In genomic region chr1:109282952-109283747, GRCh38 we compare ENCODE assay signal across 1 cellular context.
TF ChIP-seq lines count a peak whose summit lies in the region.

PSRC1 (minus strand) TSS chr1:109283145.

TF ChIP-seq in GM12878, 131 proteins besides CTCF, POLR2A, EP300 and RAD21 (continued from another document):
- peak; percentile 73 for TF ChIP-seq NBN (IDR thresholded peaks at IDR 0.05)
- 0 out of 2 replicates have a peak, but pooled peaks have one; percentile 35 for TF ChIP-seq MLLT1 (IDR thresholded peaks at IDR 0.05)
- no peak for TF ChIP-seq YBX1 (IDR thresholded peaks at IDR 0.05)
- TF ChIP-seq RUNX3 (IDR thresholded peaks at IDR 0.05; ENCODE audit: low read length), result no peak
- no peak for TF ChIP-seq ESRRA (IDR thresholded peaks at IDR 0.05; ENCODE audit: low read length)
- no peak; the same call in 1 of the 2 replicates for TF ChIP-seq SMC3 (IDR thresholded peaks at IDR 0.05; ENCODE audit: borderline replicate concordance, low read length)
- TF ChIP-seq, protein P1, sequence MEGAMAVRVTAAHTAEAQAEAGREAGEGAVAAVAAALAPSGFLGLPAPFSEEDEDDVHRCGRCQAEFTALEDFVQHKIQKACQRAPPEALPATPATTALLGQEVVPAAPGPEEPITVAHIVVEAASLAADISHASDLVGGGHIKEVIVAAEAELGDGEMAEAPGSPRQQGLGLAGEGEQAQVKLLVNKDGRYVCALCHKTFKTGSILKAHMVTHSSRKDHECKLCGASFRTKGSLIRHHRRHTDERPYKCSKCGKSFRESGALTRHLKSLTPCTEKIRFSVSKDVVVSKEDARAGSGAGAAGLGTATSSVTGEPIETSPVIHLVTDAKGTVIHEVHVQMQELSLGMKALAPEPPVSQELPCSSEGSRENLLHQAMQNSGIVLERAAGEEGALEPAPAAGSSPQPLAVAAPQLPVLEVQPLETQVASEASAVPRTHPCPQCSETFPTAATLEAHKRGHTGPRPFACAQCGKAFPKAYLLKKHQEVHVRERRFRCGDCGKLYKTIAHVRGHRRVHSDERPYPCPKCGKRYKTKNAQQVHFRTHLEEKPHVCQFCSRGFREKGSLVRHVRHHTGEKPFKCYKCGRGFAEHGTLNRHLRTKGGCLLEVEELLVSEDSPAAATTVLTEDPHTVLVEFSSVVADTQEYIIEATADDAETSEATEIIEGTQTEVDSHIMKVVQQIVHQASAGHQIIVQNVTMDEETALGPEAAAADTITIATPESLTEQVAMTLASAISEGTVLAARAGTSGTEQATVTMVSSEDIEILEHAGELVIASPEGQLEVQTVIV (IDR thresholded peaks at IDR 0.05; ENCODE audit: borderline replicate concordance, partially characterized antibody), result peak; percentile 68
- TF ChIP-seq BHLHE40 (IDR thresholded peaks at IDR 0.05; ENCODE audit: borderline replicate concordance in 1 of 2, low read depth in 2 of 2, low read length in 1 of 2), result peak in 1 of 2 experiments; percentile 60; a peak in 1 of 4 replicates
- TF ChIP-seq LARP7 (IDR thresholded peaks at IDR 0.05), result peak; percentile 55; the same call in 1 of the 2 replicates
- TF ChIP-seq, protein P2, sequence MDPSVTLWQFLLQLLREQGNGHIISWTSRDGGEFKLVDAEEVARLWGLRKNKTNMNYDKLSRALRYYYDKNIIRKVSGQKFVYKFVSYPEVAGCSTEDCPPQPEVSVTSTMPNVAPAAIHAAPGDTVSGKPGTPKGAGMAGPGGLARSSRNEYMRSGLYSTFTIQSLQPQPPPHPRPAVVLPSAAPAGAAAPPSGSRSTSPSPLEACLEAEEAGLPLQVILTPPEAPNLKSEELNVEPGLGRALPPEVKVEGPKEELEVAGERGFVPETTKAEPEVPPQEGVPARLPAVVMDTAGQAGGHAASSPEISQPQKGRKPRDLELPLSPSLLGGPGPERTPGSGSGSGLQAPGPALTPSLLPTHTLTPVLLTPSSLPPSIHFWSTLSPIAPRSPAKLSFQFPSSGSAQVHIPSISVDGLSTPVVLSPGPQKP (IDR thresholded peaks at IDR 0.05; ENCODE audit: low read depth, low read length), result peak; percentile 91
- no peak for TF ChIP-seq TARDBP (IDR thresholded peaks at IDR 0.05; ENCODE audit: borderline replicate concordance)
- TF ChIP-seq NR2F1 (conservative IDR thresholded peaks at IDR 0.05), result peak; percentile 55
- TF ChIP-seq IKZF1 (conservative IDR thresholded peaks at IDR 0.05), result peak; percentile 86
- 0 out of 2 replicates have a peak, but pooled peaks have one; percentile 57 for TF ChIP-seq CREB1 (IDR thresholded peaks at IDR 0.05; ENCODE audit: low read depth)
- TF ChIP-seq IRF4 (IDR thresholded peaks at IDR 0.05; ENCODE audit: low read depth, low read length), result peak; percentile 20; the same call in 1 of the 2 replicates
- TF ChIP-seq POU2F2 (IDR thresholded peaks at IDR 0.05; ENCODE audit: borderline replicate concordance, low read depth, low read length), result peak; percentile 79; the same call in 1 of the 3 replicates
- peak; percentile 62 for TF ChIP-seq POLR2AphosphoS5 (IDR thresholded peaks at IDR 0.05; ENCODE audit: low read length)
- peak; percentile 79; the same call in 1 of the 2 replicates for TF ChIP-seq HDGF (IDR thresholded peaks at IDR 0.05)
- peak; percentile 62; the same call in 1 of the 2 replicates for TF ChIP-seq ZBTB40 (IDR thresholded peaks at IDR 0.05; ENCODE audit: borderline replicate concordance)
- TF ChIP-seq, protein P3, sequence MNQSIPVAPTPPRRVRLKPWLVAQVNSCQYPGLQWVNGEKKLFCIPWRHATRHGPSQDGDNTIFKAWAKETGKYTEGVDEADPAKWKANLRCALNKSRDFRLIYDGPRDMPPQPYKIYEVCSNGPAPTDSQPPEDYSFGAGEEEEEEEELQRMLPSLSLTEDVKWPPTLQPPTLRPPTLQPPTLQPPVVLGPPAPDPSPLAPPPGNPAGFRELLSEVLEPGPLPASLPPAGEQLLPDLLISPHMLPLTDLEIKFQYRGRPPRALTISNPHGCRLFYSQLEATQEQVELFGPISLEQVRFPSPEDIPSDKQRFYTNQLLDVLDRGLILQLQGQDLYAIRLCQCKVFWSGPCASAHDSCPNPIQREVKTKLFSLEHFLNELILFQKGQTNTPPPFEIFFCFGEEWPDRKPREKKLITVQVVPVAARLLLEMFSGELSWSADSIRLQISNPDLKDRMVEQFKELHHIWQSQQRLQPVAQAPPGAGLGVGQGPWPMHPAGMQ (IDR thresholded peaks at IDR 0.05; ENCODE audit: borderline replicate concordance), result no peak
- 0 out of 2 replicates have a peak, but pooled peaks have one; percentile 24 for TF ChIP-seq ATF7 (IDR thresholded peaks at IDR 0.05; ENCODE audit: low read depth)
- TF ChIP-seq, protein P4, sequence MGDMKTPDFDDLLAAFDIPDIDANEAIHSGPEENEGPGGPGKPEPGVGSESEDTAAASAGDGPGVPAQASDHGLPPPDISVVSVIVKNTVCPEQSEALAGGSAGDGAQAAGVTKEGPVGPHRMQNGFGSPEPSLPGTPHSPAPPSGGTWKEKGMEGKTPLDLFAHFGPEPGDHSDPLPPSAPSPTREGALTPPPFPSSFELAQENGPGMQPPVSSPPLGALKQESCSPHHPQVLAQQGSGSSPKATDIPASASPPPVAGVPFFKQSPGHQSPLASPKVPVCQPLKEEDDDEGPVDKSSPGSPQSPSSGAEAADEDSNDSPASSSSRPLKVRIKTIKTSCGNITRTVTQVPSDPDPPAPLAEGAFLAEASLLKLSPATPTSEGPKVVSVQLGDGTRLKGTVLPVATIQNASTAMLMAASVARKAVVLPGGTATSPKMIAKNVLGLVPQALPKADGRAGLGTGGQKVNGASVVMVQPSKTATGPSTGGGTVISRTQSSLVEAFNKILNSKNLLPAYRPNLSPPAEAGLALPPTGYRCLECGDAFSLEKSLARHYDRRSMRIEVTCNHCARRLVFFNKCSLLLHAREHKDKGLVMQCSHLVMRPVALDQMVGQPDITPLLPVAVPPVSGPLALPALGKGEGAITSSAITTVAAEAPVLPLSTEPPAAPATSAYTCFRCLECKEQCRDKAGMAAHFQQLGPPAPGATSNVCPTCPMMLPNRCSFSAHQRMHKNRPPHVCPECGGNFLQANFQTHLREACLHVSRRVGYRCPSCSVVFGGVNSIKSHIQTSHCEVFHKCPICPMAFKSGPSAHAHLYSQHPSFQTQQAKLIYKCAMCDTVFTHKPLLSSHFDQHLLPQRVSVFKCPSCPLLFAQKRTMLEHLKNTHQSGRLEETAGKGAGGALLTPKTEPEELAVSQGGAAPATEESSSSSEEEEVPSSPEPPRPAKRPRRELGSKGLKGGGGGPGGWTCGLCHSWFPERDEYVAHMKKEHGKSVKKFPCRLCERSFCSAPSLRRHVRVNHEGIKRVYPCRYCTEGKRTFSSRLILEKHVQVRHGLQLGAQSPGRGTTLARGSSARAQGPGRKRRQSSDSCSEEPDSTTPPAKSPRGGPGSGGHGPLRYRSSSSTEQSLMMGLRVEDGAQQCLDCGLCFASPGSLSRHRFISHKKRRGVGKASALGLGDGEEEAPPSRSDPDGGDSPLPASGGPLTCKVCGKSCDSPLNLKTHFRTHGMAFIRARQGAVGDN (IDR thresholded peaks at IDR 0.05), result no peak
- peak; percentile 45; the same call in 1 of the 2 replicates for TF ChIP-seq SIN3A (IDR thresholded peaks at IDR 0.05; ENCODE audit: low read depth, low read length)
- TF ChIP-seq MAX (IDR thresholded peaks at IDR 0.05; ENCODE audit: low read depth, low read length), result no peak
- TF ChIP-seq CREM (IDR thresholded peaks at IDR 0.05; ENCODE audit: low read depth), result peak; percentile 45; the same call in 1 of the 2 replicates
- TF ChIP-seq ZBED1 (IDR thresholded peaks at IDR 0.05; ENCODE audit: borderline replicate concordance), result no peak
